In the genomic region with DNA sequence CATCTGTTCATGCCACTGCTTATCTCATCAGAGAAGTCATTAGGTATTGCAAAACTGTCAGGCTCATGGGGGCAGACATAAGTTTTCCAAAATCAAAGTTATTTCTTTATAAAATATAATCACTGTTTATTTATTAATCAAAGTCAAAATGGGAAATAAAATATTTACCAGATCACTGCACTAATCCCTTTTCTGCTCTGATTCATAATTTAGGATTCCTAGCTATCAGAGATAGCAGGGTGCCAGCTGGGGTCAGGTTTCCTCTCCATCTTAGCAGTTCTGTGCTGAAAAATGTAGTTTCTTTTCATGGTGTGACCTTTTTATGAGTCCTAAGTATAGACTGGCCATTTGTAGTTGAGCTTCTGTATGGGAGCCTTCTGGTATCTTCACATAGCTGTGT, we compare ENCODE assay signal across 31 cellular contexts.
A peak's percentile ranks its signal among the peaks of the same experiment; 100 is the strongest.
DNase-seq lines count a peak whose midpoint lies in the region; ATAC-seq, FAIRE-seq and TF ChIP-seq lines count a peak whose summit lies in the region.
"Had no signal": no experiment of that assay in that cellular context is flagged by ENCODE, and none has a peak within 500 bp of the region (broad histone marks: within the 10 kb centered on the region; RNA-seq: fewer than 3 reads in every experiment).

No MANE protein-coding gene starts in this region.

- CTCF ChIA-PET in PC-3 (lab: Charles Lee) (no interaction called here), OCI-LY7 (lab: Charles Lee; ENCODE audit: unreplicated experiment) (no interaction called here)

- no peak overlapping the region for H3K27ac ChIP-seq in PC-3 (ENCODE audit: low read length)
- H3K27ac ChIP-seq in osteoblast (ENCODE audit: low read depth, low read length) = peak overlapping the region; percentile 21
- H3K27ac ChIP-seq in OCI-LY7 (ENCODE audit: low read depth, low read length, poor library complexity, severe bottlenecking) = no peak overlapping the region
- H3K27ac ChIP-seq in lower lobe of right lung = no peak overlapping the region
- H3K27ac ChIP-seq: dorsolateral prefrontal cortex, hepatocyte, Peyer's patch, prostate gland, SK-N-MC, thoracic aorta had no signal

- H3K27me3 ChIP-seq in PC-3 (ENCODE audit: low read length) (no peaks in the 10 kb centered on the region), bronchial epithelial cell (ENCODE audit: control insufficient read depth, insufficient read depth, low read length) (no peaks in the 10 kb centered on the region), osteoblast (ENCODE audit: insufficient read depth, low read length) (no peaks in the 10 kb centered on the region), lower lobe of right lung (ENCODE audit: low read depth) (no peaks in the 10 kb centered on the region)
- H3K27me3 ChIP-seq: hepatocyte, Peyer's patch had no signal

- peaks cover 26% of the 10 kb centered on the region for H3K4me1 ChIP-seq in PC-3 (ENCODE audit: insufficient read depth, low read length)
- peaks cover 13% of the 10 kb centered on the region for H3K4me1 ChIP-seq in osteoblast (ENCODE audit: insufficient read depth, low read length)
- no peaks in the 10 kb centered on the region for H3K4me1 ChIP-seq in OCI-LY7 (ENCODE audit: insufficient read depth, low read length, poor library complexity, severe bottlenecking)
- no peaks in the 10 kb centered on the region for H3K4me1 ChIP-seq in lower lobe of right lung
- H3K4me1 ChIP-seq: Peyer's patch, prostate gland had no signal

- no peaks in the 10 kb centered on the region for H3K79me2 ChIP-seq in PC-3 (ENCODE audit: low read length)
- no peaks in the 10 kb centered on the region for H3K79me2 ChIP-seq in osteoblast (ENCODE audit: insufficient read depth, low read length)
- H3K79me2 ChIP-seq in OCI-LY7 (ENCODE audit: insufficient read depth, low read depth, low read length) = no peaks in the 10 kb centered on the region
- H3K79me2 ChIP-seq: hepatocyte had no signal

- no peaks in the 10 kb centered on the region for H4K20me1 ChIP-seq in PC-3 (ENCODE audit: low read length)
- no peaks in the 10 kb centered on the region for H4K20me1 ChIP-seq in osteoblast (ENCODE audit: insufficient read depth, low read length)
- H4K20me1 ChIP-seq in OCI-LY7 (ENCODE audit: insufficient read depth, low read length) = no peaks in the 10 kb centered on the region

- no peak for TF ChIP-seq CTCF in PC-3 (conservative IDR thresholded peaks at IDR 0.05; ENCODE audit: low read depth, low read length)
- TF ChIP-seq CTCF in bronchial epithelial cell (IDR thresholded peaks at IDR 0.05; ENCODE audit: insufficient read depth, low read length, severe bottlenecking) = no peak
- TF ChIP-seq CTCF in osteoblast (IDR thresholded peaks at IDR 0.05; ENCODE audit: extremely low read depth, low read depth, low read length) = no peak
- no peak for TF ChIP-seq CTCF in OCI-LY7 (conservative IDR thresholded peaks at IDR 0.05; ENCODE audit: low read length)
- TF ChIP-seq CTCF in lower lobe of right lung (IDR thresholded peaks at IDR 0.05) = no peak

- H3K9me3 ChIP-seq in PC-3 (ENCODE audit: low read length) = no peaks in the 10 kb centered on the region
- no peaks in the 10 kb centered on the region for H3K9me3 ChIP-seq in osteoblast (ENCODE audit: low read depth, low read length)
- no peaks in the 10 kb centered on the region for H3K9me3 ChIP-seq in OCI-LY7 (ENCODE audit: low read length)
- no peaks in the 10 kb centered on the region for H3K9me3 ChIP-seq in lower lobe of right lung
- H3K9me3 ChIP-seq: Peyer's patch, prostate gland, thoracic aorta had no signal

- intact Hi-C loops in PC-3 (cut with micrococcal nuclease) (no loop called here), OCI-LY7 (cut with micrococcal nuclease; ENCODE audit: unreplicated experiment) (no loop called here), posterior vena cava (cut with DNase I) (no loop called here), lower lobe of right lung (cut with DNase I) (no loop called here)

- DNase-seq in EL = peak; percentile 60
- DNase-seq in PC-3 = peak; percentile 26
- DNase-seq in bronchial epithelial cell (ENCODE audit: low read depth) = peak; percentile 23
- peak; percentile 73 for DNase-seq in osteoblast (ENCODE audit: insufficient read length, low spot score, missing footprints)
- no peak for DNase-seq in central memory CD4-positive, alpha-beta T cell
- DNase-seq in OCI-LY7 (ENCODE audit: low spot score) = no peak
- DNase-seq in posterior vena cava (ENCODE audit: low spot score) = no peak
- no peak for DNase-seq in lower lobe of right lung
- DNase-seq: activated B cell treated with CpG ODN at 0.5 μM for 24 hours; activated CD8-positive, alpha-beta T cell treated with anti-CD3 and anti-CD28 coated beads for 36 hours; activated gamma-delta T cell treated with Interleukin-2 at 50 U/mL for 16 hours; amniotic stem cell; caudate nucleus; CD8-positive, alpha-beta memory T cell; DMS153; dorsolateral prefrontal cortex; foreskin melanocyte; H9; left ventricle myocardium superior; NCI-H1105 treated with DMSO at 0.1 percent for 48 hours; NCI-H2081 treated with DMSO at 0.1 percent for 48 hours; Peyer's patch; small intestine; stimulated activated CD4-positive, alpha-beta T cell treated with anti-CD3 and anti-CD28 coated beads, Interleukin-2, amount 100 ng/mL, for 48 hours; stimulated activated naive CD4-positive, alpha-beta T cell; T-helper 9 cell had no signal

- H3K4me3 ChIP-seq in PC-3 (ENCODE audit: low read length) = no peak overlapping the region
- H3K4me3 ChIP-seq in bronchial epithelial cell (ENCODE audit: low read depth, low read length) = no peak overlapping the region
- no peak overlapping the region for H3K4me3 ChIP-seq in osteoblast (ENCODE audit: insufficient read depth, low read length)
- no peak overlapping the region for H3K4me3 ChIP-seq in OCI-LY7 (ENCODE audit: low read depth, low read length, poor library complexity, severe bottlenecking)
- no peak overlapping the region for H3K4me3 ChIP-seq in lower lobe of right lung
- H3K4me3 ChIP-seq: dorsolateral prefrontal cortex, hepatocyte, Peyer's patch, prostate gland, SK-N-MC, thoracic aorta had no signal

- ATAC-seq in PC-3 = 0 out of 2 replicates have a peak, but pooled peaks have one; percentile 11
- ATAC-seq in lower lobe of right lung = no peak
- ATAC-seq: activated CD8-positive, alpha-beta T cell treated with anti-CD3 and anti-CD28 coated beads for 36 hours; left ventricle myocardium superior had no signal

- BruUV-seq in PC-3 (replicated peaks; lab: Mats Ljungman, UMichigan) = no TSS peak
- no TSS peak for BruUV-seq in OCI-LY7 (replicated peaks; lab: Mats Ljungman, UMichigan)

- POLR2A ChIA-PET in PC-3 (lab: Charles Lee; ENCODE audit: unreplicated experiment) (no interaction called here), OCI-LY7 (lab: Charles Lee) (no interaction called here)

- H3K9me2 ChIP-seq in PC-3 (replicated peaks; ENCODE audit: low read length) (no peaks in the 10 kb centered on the region), OCI-LY7 (ENCODE audit: insufficient read depth, low read length) (no peaks in the 10 kb centered on the region)

- H2AFZ ChIP-seq in PC-3 (ENCODE audit: low read length) (no peak overlapping the region), osteoblast (ENCODE audit: low read length) (peak overlapping the region; percentile 20), OCI-LY7 (ENCODE audit: low read length) (no peak overlapping the region)
- H2AFZ ChIP-seq: hepatocyte had no signal

- H3K4me2 ChIP-seq in PC-3 (ENCODE audit: low read length) (no peak overlapping the region), osteoblast (ENCODE audit: insufficient read depth, low read length) (peak overlapping the region; percentile 31), OCI-LY7 (ENCODE audit: low read length) (no peak overlapping the region)
- H3K4me2 ChIP-seq: hepatocyte had no signal

- H3F3A ChIP-seq in PC-3 (ENCODE audit: low read length, unreplicated experiment) = no peaks in the 10 kb centered on the region

- FAIRE-seq in bronchial epithelial cell (lab: Jason Lieb, UNC) = no peak
- FAIRE-seq: endothelial cell of umbilical vein had no signal

- H3K36me3 ChIP-seq in PC-3 (ENCODE audit: low read depth, low read length) (no peaks in the 10 kb centered on the region), bronchial epithelial cell (ENCODE audit: control insufficient read depth, insufficient read depth, low read length) (no peaks in the 10 kb centered on the region), osteoblast (ENCODE audit: insufficient read depth, low read length) (no peaks in the 10 kb centered on the region), OCI-LY7 (ENCODE audit: insufficient read depth, low read length) (no peaks in the 10 kb centered on the region), lower lobe of right lung (no peaks in the 10 kb centered on the region)
- H3K36me3 ChIP-seq: Peyer's patch, prostate gland, thoracic aorta had no signal

- no peak overlapping the region for H3K9ac ChIP-seq in PC-3 (ENCODE audit: low read length)

Comparison
In these comparisons a context has a peak if more than half of its experiments do, and no peak if none do; other contexts are left out.
1. DNase-seq: peak in EL (single experiment), PC-3 (single experiment), bronchial epithelial cell (single experiment) and osteoblast (single experiment); none in central memory CD4-positive, alpha-beta T cell (single experiment), OCI-LY7 (single experiment), posterior vena cava (single experiment) and lower lobe of right lung (single experiment).